ENCODE assay signal across 9 cellular contexts in the genomic region with DNA sequence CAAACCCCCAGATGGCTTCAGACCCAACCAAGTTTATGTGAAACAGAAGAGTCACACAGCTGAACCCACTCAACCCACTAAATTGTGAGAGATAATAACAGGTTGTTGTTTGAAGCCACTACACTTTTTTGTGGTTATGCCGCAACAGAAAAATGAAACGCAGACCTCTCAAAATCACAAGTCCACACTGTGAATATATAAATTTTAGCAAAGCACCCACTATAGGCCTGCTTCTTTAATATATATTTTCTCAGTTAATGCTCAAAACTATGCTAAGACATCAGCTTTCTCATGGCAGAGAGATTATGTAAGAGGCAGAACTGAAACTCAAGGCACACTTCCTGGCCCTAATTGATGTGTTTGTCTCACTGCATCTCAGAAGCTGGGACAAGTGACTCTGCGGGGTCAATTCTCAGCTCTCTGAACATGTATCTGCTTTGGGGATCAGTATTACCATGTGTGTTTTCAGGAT.
DNase-seq lines count a peak whose midpoint lies in the region; ATAC-seq and TF ChIP-seq lines count a peak whose summit lies in the region.
"Had no signal": no experiment of that assay in that cellular context is flagged by ENCODE, and none has a peak within 500 bp of the region (broad histone marks: within the 10 kb centered on the region; RNA-seq: fewer than 3 reads in every experiment).

No MANE protein-coding gene starts in this region.

- peaks cover 43% of the 10 kb centered on the region for H3K4me1 ChIP-seq in OCI-LY3 (ENCODE audit: low read length)

- H3K36me3 ChIP-seq in OCI-LY3 (replicated peaks; ENCODE audit: low read depth, low read length), result no peaks in the 10 kb centered on the region

- H3K27ac ChIP-seq in OCI-LY3 (ENCODE audit: low read length), result peak overlapping the region; percentile 14; the same call in 1 of the 2 replicates
- H3K27ac ChIP-seq: epithelial cell of prostate had no signal

- H3K9me3 Mint-ChIP-seq in activated T-cell treated with anti-CD3 and anti-CD28 coated beads, Interleukin-2, amount 50 U/mL, for 24 hours, result peaks cover 3% of the 10 kb centered on the region
- H3K9me3 Mint-ChIP-seq in stimulated activated naive CD8-positive, alpha-beta T cell treated with anti-CD3 and anti-CD28 coated beads, Interleukin-15, Interleukin-2, amounts not matched to agents 100 ng/mL and 50 ng/mL, for 24 hours, result no peaks in the 10 kb centered on the region

- H3K36me3 Mint-ChIP-seq in activated T-cell treated with anti-CD3 and anti-CD28 coated beads, Interleukin-2, amount 50 U/mL, for 24 hours (ENCODE audit: low read depth), result no peaks in the 10 kb centered on the region
- H3K36me3 Mint-ChIP-seq in stimulated activated naive CD8-positive, alpha-beta T cell treated with anti-CD3 and anti-CD28 coated beads, Interleukin-15, Interleukin-2, amounts not matched to agents 100 ng/mL and 50 ng/mL, for 24 hours (ENCODE audit: low read depth), result no peaks in the 10 kb centered on the region

- no peak for TF ChIP-seq CTCF in OCI-LY3 (IDR thresholded peaks at IDR 0.05; ENCODE audit: low read depth, low read length)
- TF ChIP-seq CTCF in foreskin fibroblast (IDR thresholded peaks at IDR 0.05; ENCODE audit: low read depth, low read length), result no peak

- no peak overlapping the region for H3K4me3 ChIP-seq in OCI-LY3 (ENCODE audit: low read length)
- no peak overlapping the region for H3K4me3 ChIP-seq in foreskin fibroblast (ENCODE audit: low read depth in 1 of 2, low read length in 2 of 2)

- H3K9ac ChIP-seq in OCI-LY3 (ENCODE audit: low read length), result no peak overlapping the region

- H3K79me2 ChIP-seq in OCI-LY3 (ENCODE audit: low read length), result no peaks in the 10 kb centered on the region

- H3K4me2 ChIP-seq in OCI-LY3 (ENCODE audit: low read length), result peak overlapping the region; percentile 44

- H3K4me3 Mint-ChIP-seq in activated T-cell treated with anti-CD3 and anti-CD28 coated beads, Interleukin-2, amount 50 U/mL, for 24 hours, result no peak overlapping the region
- peak overlapping the region; percentile 36 for H3K4me3 Mint-ChIP-seq in stimulated activated naive CD8-positive, alpha-beta T cell treated with anti-CD3 and anti-CD28 coated beads, Interleukin-15, Interleukin-2, amounts not matched to agents 100 ng/mL and 50 ng/mL, for 24 hours

- peak; percentile 50 for ATAC-seq in HG02870 (IDR thresholded peaks at IDR 0.05; ENCODE audit: unreplicated experiment)

- no peaks in the 10 kb centered on the region for H3K9me3 ChIP-seq in OCI-LY3 (ENCODE audit: insufficient read depth, low read length)

- no peaks in the 10 kb centered on the region for H3K27me3 ChIP-seq in OCI-LY3 (ENCODE audit: low read depth, low read length)

- no peak overlapping the region for H2AFZ ChIP-seq in OCI-LY3 (ENCODE audit: low read depth, low read length)

- H3K27me3 Mint-ChIP-seq in activated T-cell treated with anti-CD3 and anti-CD28 coated beads, Interleukin-2, amount 50 U/mL, for 24 hours, result no peaks in the 10 kb centered on the region
- no peaks in the 10 kb centered on the region for H3K27me3 Mint-ChIP-seq in stimulated activated naive CD8-positive, alpha-beta T cell treated with anti-CD3 and anti-CD28 coated beads, Interleukin-15, Interleukin-2, amounts not matched to agents 100 ng/mL and 50 ng/mL, for 24 hours

- H4K20me1 ChIP-seq in OCI-LY3 (ENCODE audit: insufficient read depth, low read length), result peaks cover 3% of the 10 kb centered on the region; the same call in 1 of the 2 replicates

- no peak for DNase-seq in activated T-cell treated with anti-CD3 and anti-CD28 coated beads, Interleukin-2, amount 50 U/mL, for 24 hours
- no peak for DNase-seq in activated T-cell treated with anti-CD3 and anti-CD28 coated beads, Interleukin-2, amount 50 U/mL, for 48 hours
- no peak for DNase-seq in nucleus accumbens (lab: John Stamatoyannopoulos, UW)
- no peak for DNase-seq in foreskin fibroblast
- DNase-seq in NCI-H1105 (lab: John Stamatoyannopoulos, UW), result no peak

- H3K27ac Mint-ChIP-seq in activated T-cell treated with anti-CD3 and anti-CD28 coated beads, Interleukin-2, amount 50 U/mL, for 24 hours, result peak overlapping the region; percentile 69
- H3K27ac Mint-ChIP-seq in stimulated activated naive CD8-positive, alpha-beta T cell treated with anti-CD3 and anti-CD28 coated beads, Interleukin-15, Interleukin-2, amounts not matched to agents 100 ng/mL and 50 ng/mL, for 24 hours, result peak overlapping the region; percentile 40

- H3K4me1 Mint-ChIP-seq in activated T-cell treated with anti-CD3 and anti-CD28 coated beads, Interleukin-2, amount 50 U/mL, for 24 hours (ENCODE audit: low read depth), result peaks cover 76% of the 10 kb centered on the region
- peaks cover 81% of the 10 kb centered on the region for H3K4me1 Mint-ChIP-seq in stimulated activated naive CD8-positive, alpha-beta T cell treated with anti-CD3 and anti-CD28 coated beads, Interleukin-15, Interleukin-2, amounts not matched to agents 100 ng/mL and 50 ng/mL, for 24 hours (ENCODE audit: low read depth)
